Comparison of ENCODE assay signal across 21 cellular contexts in the genomic region with DNA sequence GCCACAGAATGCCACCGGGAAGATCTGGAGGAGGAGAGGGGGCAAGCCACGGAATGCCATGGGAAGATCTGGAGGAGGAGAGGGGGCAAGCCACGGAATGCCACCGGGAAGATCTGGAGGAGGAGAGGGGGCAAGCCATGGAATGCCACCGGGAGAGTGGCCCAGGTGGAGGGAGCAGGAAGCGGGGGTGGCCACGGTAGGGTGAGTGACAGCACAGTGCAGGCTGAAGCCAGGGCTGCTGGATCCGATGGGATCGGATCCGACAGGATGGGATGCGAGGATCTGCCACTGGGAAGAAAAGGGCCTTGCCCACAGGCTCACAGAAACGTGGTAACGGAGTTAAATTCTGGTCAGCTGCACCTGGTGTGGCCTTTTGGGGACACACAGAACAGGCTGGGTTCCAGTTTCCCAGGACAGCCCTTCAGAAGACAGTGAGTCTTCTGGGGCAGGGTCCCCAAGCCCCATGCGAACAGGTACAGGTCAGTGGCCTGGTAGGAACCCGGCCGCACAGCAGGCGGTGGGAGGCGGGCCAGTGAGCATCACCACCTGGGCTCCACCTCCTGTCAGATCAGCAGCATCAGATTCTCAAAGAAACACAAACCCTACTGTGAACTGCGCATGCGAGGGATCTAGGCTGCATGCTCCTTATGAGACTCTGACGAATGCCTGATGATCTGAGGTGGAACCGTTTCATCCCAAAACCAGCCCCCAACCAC. TPM values are rescaled to one million over a fixed set of nuclear protein-coding genes. Genes with fewer than 3 reads are reported as not detected.
DNase-seq lines count a peak whose midpoint lies in the region; ATAC-seq and TF ChIP-seq lines count a peak whose summit lies in the region.
"Had no signal": no experiment of that assay in that cellular context is flagged by ENCODE, and none has a peak within 500 bp of the region (broad histone marks: within the 10 kb centered on the region; RNA-seq: fewer than 3 reads in every experiment).

No MANE protein-coding gene starts in this region.

- H3F3A ChIP-seq in smooth muscle cell (ENCODE audit: low read depth), result no peaks in the 10 kb centered on the region

- no peak for TF ChIP-seq POLR2A in sigmoid colon (IDR thresholded peaks at IDR 0.05)

- in situ Hi-C loops in brain microvascular endothelial cell (cut with HindIII; ENCODE audit: low pct_ligation_motif_present, low sequenced_read_pairs), result no loop called here

- H2AFZ ChIP-seq in smooth muscle cell (ENCODE audit: low read depth), result no peak overlapping the region

- H3K27ac ChIP-seq in lung (ENCODE audit: low read depth in 1 of 2, low read length in 1 of 2) (no peak overlapping the region), sigmoid colon (peak overlapping the region; percentile 14 to 88 (median 84)), brain microvascular endothelial cell (no peak overlapping the region), smooth muscle cell (ENCODE audit: low read depth) (no peak overlapping the region)

- no peak for TF ChIP-seq EP300 in sigmoid colon (IDR thresholded peaks at IDR 0.05)

- intact Hi-C loops in sigmoid colon (cut with DNase I), result no loop called here
- intact Hi-C loops in left colon (cut with DNase I, micrococcal nuclease), result no loop called here

- H3K36me3 Mint-ChIP-seq in activated naive CD4-positive, alpha-beta T cell treated with anti-CD3 and anti-CD28 coated beads, Interleukin-2, amount 50 U/mL, for 72 hours, result no peaks in the 10 kb centered on the region

- H3K27me3 ChIP-seq in lung (ENCODE audit: control insufficient read depth, insufficient read depth), result no peaks in the 10 kb centered on the region
- H3K27me3 ChIP-seq in sigmoid colon, result no peaks in the 10 kb centered on the region
- no peaks in the 10 kb centered on the region for H3K27me3 ChIP-seq in brain microvascular endothelial cell (replicated peaks)
- H3K27me3 ChIP-seq in smooth muscle cell (ENCODE audit: low read depth), result no peaks in the 10 kb centered on the region
- H3K27me3 ChIP-seq: Peyer's patch had no signal

- no peak overlapping the region for H3K4me2 ChIP-seq in smooth muscle cell

- 96 to 97% methylated on average over 21 to 22 of the region's 22 CpGs for whole genome bisulfite sequencing in lung, 2 donors
- 96% methylated on average over 22 of the region's 22 CpGs for WGBS in sigmoid colon, 2 donors
- 96% methylated on average over 22 of the region's 22 CpGs for WGBS in smooth muscle cell (ENCODE audit: low lambda C conversion rate)

- H3K9me3 ChIP-seq in lung (ENCODE audit: control insufficient read depth in 2 of 2, insufficient read depth in 1 of 2, low read length in 1 of 2) (no peaks in the 10 kb centered on the region), sigmoid colon (no peaks in the 10 kb centered on the region), smooth muscle cell (replicated peaks; ENCODE audit: low read depth) (no peaks in the 10 kb centered on the region)
- H3K9me3 ChIP-seq: HAP-1, Peyer's patch had no signal

- DNase-seq in activated naive CD4-positive, alpha-beta T cell treated with anti-CD3 and anti-CD28 coated beads, Interleukin-2, amount 50 U/mL, for 72 hours (ENCODE audit: low spot score in 2 of 2), result no peak
- DNase-seq in activated naive CD4-positive, alpha-beta T cell treated with Interleukin-2 at 50 U/mL for 16 hours, result no peak
- DNase-seq in lung (ENCODE audit: low spot score) (peak; percentile 11), sigmoid colon (peak; percentile 53), brain microvascular endothelial cell (no peak), globus pallidus (ENCODE audit: low spot score) (no peak), smooth muscle cell (lab: John Stamatoyannopoulos, UW; ENCODE audit: unreplicated experiment) (no peak), left colon (no peak)
- DNase-seq: 8988T, COR-L47, DMS 273 treated with DMSO at 0.1 percent for 48 hours, DND-41, MM.1S, NCI-H1092, NCI-H1436 treated with DMSO at 0.1 percent for 48 hours, NCI-H2029 treated with DMSO at 0.1 percent for 48 hours, NCI-H2171 treated with DMSO at 0.1 percent for 48 hours, NCI-H446 treated with DMSO at 0.1 percent for 48 hours had no signal

- no peaks in the 10 kb centered on the region for H3K36me3 ChIP-seq in lung (ENCODE audit: control insufficient read depth in 2 of 2, insufficient read depth in 2 of 2, low read length in 2 of 2)
- H3K36me3 ChIP-seq in sigmoid colon, result no peaks in the 10 kb centered on the region
- no peaks in the 10 kb centered on the region for H3K36me3 ChIP-seq in brain microvascular endothelial cell (replicated peaks)
- H3K36me3 ChIP-seq in smooth muscle cell (ENCODE audit: low read depth), result no peaks in the 10 kb centered on the region
- H3K36me3 ChIP-seq: HAP-1, Peyer's patch had no signal

- no peak overlapping the region for H3K9ac ChIP-seq in smooth muscle cell (ENCODE audit: low read depth)

- TF ChIP-seq CTCF in lung (IDR thresholded peaks at IDR 0.05; ENCODE audit: control extremely low read depth, extremely low read depth), result no peak
- no peak for TF ChIP-seq CTCF in sigmoid colon (IDR thresholded peaks at IDR 0.05)
- TF ChIP-seq CTCF in brain microvascular endothelial cell (IDR thresholded peaks at IDR 0.05; ENCODE audit: low read depth, low read length, missing control alignments), result no peak
- no peak for TF ChIP-seq CTCF in smooth muscle cell (IDR thresholded peaks at IDR 0.05; ENCODE audit: borderline replicate concordance, insufficient read depth, poor library complexity, severe bottlenecking)

- no peaks in the 10 kb centered on the region for H4K20me1 ChIP-seq in smooth muscle cell (ENCODE audit: low read depth)

- H3K9me3 Mint-ChIP-seq in activated naive CD4-positive, alpha-beta T cell treated with anti-CD3 and anti-CD28 coated beads, Interleukin-2, amount 50 U/mL, for 72 hours, result peaks cover 0 to 4% of the 10 kb centered on the region in 2 donors

- peak overlapping the region; percentile 15 to 66 for H3K27ac Mint-ChIP-seq in activated naive CD4-positive, alpha-beta T cell treated with anti-CD3 and anti-CD28 coated beads, Interleukin-2, amount 50 U/mL, for 72 hours
- H3K27ac Mint-ChIP-seq: B cell had no signal

- H3K4me3 ChIP-seq in lung, result no peak overlapping the region
- H3K4me3 ChIP-seq in sigmoid colon, result no peak overlapping the region
- H3K4me3 ChIP-seq in brain microvascular endothelial cell (ENCODE audit: low read depth, low read length), result no peak overlapping the region
- no peak overlapping the region for H3K4me3 ChIP-seq in smooth muscle cell
- H3K4me3 ChIP-seq: HAP-1, Peyer's patch had no signal

- peaks cover 0 to 14% of the 10 kb centered on the region in 2 donors for H3K4me1 ChIP-seq in lung (ENCODE audit: control insufficient read depth in 2 of 2, insufficient read depth in 2 of 2, low read length in 2 of 2)
- H3K4me1 ChIP-seq in sigmoid colon, result peaks cover 0 to 40% (median 36%) of the 10 kb centered on the region in 4 donors
- peaks cover 7% of the 10 kb centered on the region for H3K4me1 ChIP-seq in smooth muscle cell (ENCODE audit: low read depth)
- H3K4me1 ChIP-seq: HAP-1 had no signal

- no peak for ATAC-seq in activated naive CD4-positive, alpha-beta T cell treated with anti-CD3 and anti-CD28 coated beads, Interleukin-2, amount 50 U/mL, for 72 hours
- ATAC-seq in lung (ENCODE audit: insufficient read depth, low FRiP score) (no peak), left colon (no peak)

- H3K79me2 ChIP-seq in smooth muscle cell (ENCODE audit: low read depth), result no peaks in the 10 kb centered on the region

RNA-seq across cellular contexts. Expression of a gene that starts 58.8 kb away (rescaled TPM):
- 1 to 10 TPM; 3.4 to 6.1 TPM for total RNA-seq in activated naive CD4-positive, alpha-beta T cell treated with anti-CD3 and anti-CD28 coated beads, Interleukin-2, amount 50 U/mL, for 72 hours
- 10 to 100 TPM; 13.7 to 15.4 TPM for total RNA-seq in lung
- polyA plus RNA-seq in lung, result 1 to 10 TPM; 4.7 to 9.2 TPM
- 10 to 100 TPM; 11.1 to 13.8 (median 11.7) TPM for total RNA-seq in sigmoid colon
- 1 to 10 TPM; 2.5 to 6.8 (median 3.0) TPM for polyA plus RNA-seq in sigmoid colon
- 22.2 and 28.7 TPM in 2 replicates for total RNA-seq in smooth muscle cell
- 24.4 and 35.4 TPM in 2 replicates for polyA plus RNA-seq in smooth muscle cell
- total RNA-seq in left colon, result 10 to 100 TPM in 1 of 2 donors, 1 to 10 TPM in 1; 8.0 to 13.5 TPM

Comparison
In these comparisons a context has a peak if more than half of its experiments do, and no peak if none do; other contexts are left out.
1. DNase-seq: peak in lung (single experiment) and sigmoid colon (single experiment); none in activated naive CD4-positive, alpha-beta T cell treated with anti-CD3 and anti-CD28 coated beads, Interleukin-2, amount 50 U/mL, for 72 hours (0 of 2), activated naive CD4-positive, alpha-beta T cell treated with Interleukin-2 at 50 U/mL for 16 hours (single experiment), brain microvascular endothelial cell (single experiment), globus pallidus (single experiment), smooth muscle cell (single experiment) and left colon (0 of 2).
2. H3K27ac ChIP-seq: peak in sigmoid colon (4 of 4); none in lung (0 of 2), brain microvascular endothelial cell (single experiment) and smooth muscle cell (single experiment).